In the genomic region with DNA sequence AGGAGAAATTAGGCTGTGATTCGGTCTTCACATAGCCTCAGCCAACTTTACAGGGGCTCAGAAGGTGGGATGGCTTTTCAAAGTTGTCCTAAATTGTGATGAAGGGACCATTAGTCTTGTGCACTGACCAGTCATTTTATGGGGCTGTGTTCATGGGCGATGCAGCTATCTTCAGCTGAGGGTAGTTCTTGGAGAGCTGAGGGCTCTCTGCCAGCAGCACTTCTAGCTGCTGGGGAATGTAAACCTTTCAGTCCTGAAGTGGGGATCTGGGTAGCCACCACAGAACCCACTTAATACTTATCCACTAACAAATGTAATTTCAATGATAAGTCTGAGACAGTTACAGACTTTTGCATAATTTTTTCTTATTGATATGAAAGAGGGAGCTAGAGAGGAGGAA, we compare ENCODE assay signal across 24 cellular contexts.
DNase-seq lines count a peak whose midpoint lies in the region; ATAC-seq and TF ChIP-seq lines count a peak whose summit lies in the region.
"Had no signal": no experiment of that assay in that cellular context is flagged by ENCODE, and none has a peak within 500 bp of the region (broad histone marks: within the 10 kb centered on the region; RNA-seq: fewer than 3 reads in every experiment).

No MANE protein-coding gene starts in this region.

- peak overlapping the region; percentile 10 to 82 (median 13) for H3K27ac Mint-ChIP-seq in nephron
- H3K27ac Mint-ChIP-seq in activated CD4-positive, alpha-beta memory T cell treated with anti-CD3 and anti-CD28 coated beads for 36 hours, result no peak overlapping the region
- H3K27ac Mint-ChIP-seq: CD4-positive, alpha-beta memory T cell had no signal

- TF ChIP-seq CTCF in esophagus muscularis mucosa (IDR thresholded peaks at IDR 0.05) (no peak), nephron (IDR thresholded peaks at IDR 0.05; ENCODE audit: unreplicated experiment in 3 of 3) (no peak), thyroid gland (IDR thresholded peaks at IDR 0.05) (no peak), Peyer's patch (IDR thresholded peaks at IDR 0.05) (no peak)

- WGBS in esophagus muscularis mucosa, result 43% methylated on average over 2 of the region's 2 CpGs
- WGBS in thyroid gland, 2 donors, result 33 to 57% methylated on average over 2 of the region's 2 CpGs

- CTCF ChIA-PET in activated CD4-positive, alpha-beta memory T cell treated with anti-CD3 and anti-CD28 coated beads for 36 hours (lab: Charles Lee), result no interaction called here

- peaks cover 52% of the 10 kb centered on the region for H3K9me3 Mint-ChIP-seq in nephron
- H3K9me3 Mint-ChIP-seq in activated CD4-positive, alpha-beta memory T cell treated with anti-CD3 and anti-CD28 coated beads for 36 hours, result peaks cover 33% of the 10 kb centered on the region

- no peak overlapping the region for H3K4me3 Mint-ChIP-seq in nephron
- H3K4me3 Mint-ChIP-seq in activated CD4-positive, alpha-beta memory T cell treated with anti-CD3 and anti-CD28 coated beads for 36 hours, result no peak overlapping the region
- H3K4me3 Mint-ChIP-seq: CD4-positive, alpha-beta memory T cell had no signal

- TF ChIP-seq EP300 in esophagus muscularis mucosa (IDR thresholded peaks at IDR 0.05), result no peak

- H3K9me3 ChIP-seq in esophagus muscularis mucosa, result peaks cover 0 to 26% (median 0%) of the 10 kb centered on the region in 4 donors
- no peaks in the 10 kb centered on the region for H3K9me3 ChIP-seq in thyroid gland
- peaks cover 0 to 4% (median 0%) of the 10 kb centered on the region in 4 donors for H3K9me3 ChIP-seq in Peyer's patch

- intact Hi-C loops in esophagus muscularis mucosa (cut with DNase I), result no loop called here
- intact Hi-C loops in thyroid gland (cut with DNase I), result no loop called here
- intact Hi-C loops in activated CD4-positive, alpha-beta memory T cell treated with anti-CD3 and anti-CD28 coated beads for 36 hours (cut with micrococcal nuclease), result no loop called here

- no peaks in the 10 kb centered on the region for H3K27me3 Mint-ChIP-seq in nephron (ENCODE audit: low read depth)
- H3K27me3 Mint-ChIP-seq in activated CD4-positive, alpha-beta memory T cell treated with anti-CD3 and anti-CD28 coated beads for 36 hours, result no peaks in the 10 kb centered on the region
- H3K27me3 Mint-ChIP-seq: CD4-positive, alpha-beta memory T cell had no signal

- peaks cover 15% of the 10 kb centered on the region for H3K4me1 Mint-ChIP-seq in nephron
- H3K4me1 Mint-ChIP-seq in activated CD4-positive, alpha-beta memory T cell treated with anti-CD3 and anti-CD28 coated beads for 36 hours (ENCODE audit: low read depth), result no peaks in the 10 kb centered on the region
- H3K4me1 Mint-ChIP-seq: CD4-positive, alpha-beta memory T cell had no signal

- DNase-seq in esophagus muscularis mucosa (ENCODE audit: extremely low spot score) (no peak), thyroid gland (peak; percentile 20 to 57), Peyer's patch (no peak), NCI-H128 (lab: John Stamatoyannopoulos, UW; ENCODE audit: unreplicated experiment) (no peak)
- no peak for DNase-seq in activated CD4-positive, alpha-beta memory T cell treated with anti-CD3 and anti-CD28 coated beads for 36 hours
- DNase-seq: C1 segment of cervical spinal cord; CD4-positive, alpha-beta memory T cell; COR-L47; DMS 273 treated with DMSO at 0.1 percent for 48 hours; DMS79; GF-D8; NCI-H1048; NCI-H1417 treated with DMSO at 0.1 percent for 48 hours; NCI-H1694 treated with DMSO at 0.1 percent for 48 hours; NCI-H2081; NCI-H2227 treated with DMSO at 0.1 percent for 48 hours; NCI-H526 treated with DMSO at 0.1 percent for 48 hours; PC-9; Right ventricle myocardium superior; RPMI8226 had no signal

- no peak for TF ChIP-seq POLR2A in esophagus muscularis mucosa (IDR thresholded peaks at IDR 0.05; ENCODE audit: low read depth)
- no peak for TF ChIP-seq POLR2A in thyroid gland (IDR thresholded peaks at IDR 0.05)
- TF ChIP-seq POLR2A in Peyer's patch (IDR thresholded peaks at IDR 0.05), result no peak

- no peaks in the 10 kb centered on the region for H3K27me3 ChIP-seq in esophagus muscularis mucosa
- H3K27me3 ChIP-seq in thyroid gland, result no peaks in the 10 kb centered on the region
- H3K27me3 ChIP-seq in Peyer's patch, result no peaks in the 10 kb centered on the region
- H3K27me3 ChIP-seq: SJSA1 had no signal

- H3K4me3 ChIP-seq in esophagus muscularis mucosa, result no peak overlapping the region
- no peak overlapping the region for H3K4me3 ChIP-seq in thyroid gland (replicated peaks in 1 of 3)
- no peak overlapping the region for H3K4me3 ChIP-seq in Peyer's patch
- H3K4me3 ChIP-seq: PC-9, SJSA1 had no signal

- POLR2A ChIA-PET in activated CD4-positive, alpha-beta memory T cell treated with anti-CD3 and anti-CD28 coated beads for 36 hours (lab: Charles Lee), result no interaction called here

- H3K4me1 ChIP-seq in esophagus muscularis mucosa (peaks cover 4 to 30% (median 22%) of the 10 kb centered on the region in 4 donors), thyroid gland (no peaks in the 10 kb centered on the region), Peyer's patch (no peaks in the 10 kb centered on the region)

- no peaks in the 10 kb centered on the region for H3K36me3 ChIP-seq in esophagus muscularis mucosa
- no peaks in the 10 kb centered on the region for H3K36me3 ChIP-seq in thyroid gland
- H3K36me3 ChIP-seq in Peyer's patch, result no peaks in the 10 kb centered on the region
- H3K36me3 ChIP-seq: SJSA1 had no signal

- ATAC-seq in GM21447 (IDR thresholded peaks at IDR 0.05; ENCODE audit: unreplicated experiment), result no peak
- ATAC-seq: HCT116 had no signal

- no peaks in the 10 kb centered on the region for H3K36me3 Mint-ChIP-seq in nephron (ENCODE audit: low read depth)
- H3K36me3 Mint-ChIP-seq in activated CD4-positive, alpha-beta memory T cell treated with anti-CD3 and anti-CD28 coated beads for 36 hours, result no peaks in the 10 kb centered on the region

- H3K27ac ChIP-seq in esophagus muscularis mucosa (replicated peaks in 1 of 4) (peak overlapping the region; percentile 75 to 84 (median 76)), thyroid gland (no peak overlapping the region), Peyer's patch (no peak overlapping the region)
- H3K27ac ChIP-seq: PC-9, SJSA1 had no signal

Comparison
In these comparisons a context has a peak if more than half of its experiments do, and no peak if none do; other contexts are left out.
1. DNase-seq: peak in thyroid gland (2 of 2); none in esophagus muscularis mucosa (single experiment), activated CD4-positive, alpha-beta memory T cell treated with anti-CD3 and anti-CD28 coated beads for 36 hours (single experiment), Peyer's patch (0 of 3) and NCI-H128 (single experiment).
2. H3K27ac ChIP-seq: peak in esophagus muscularis mucosa (4 of 4); none in thyroid gland (0 of 3) and Peyer's patch (0 of 4).